ENCODE assay signal across 1 cellular context in the genomic region with DNA sequence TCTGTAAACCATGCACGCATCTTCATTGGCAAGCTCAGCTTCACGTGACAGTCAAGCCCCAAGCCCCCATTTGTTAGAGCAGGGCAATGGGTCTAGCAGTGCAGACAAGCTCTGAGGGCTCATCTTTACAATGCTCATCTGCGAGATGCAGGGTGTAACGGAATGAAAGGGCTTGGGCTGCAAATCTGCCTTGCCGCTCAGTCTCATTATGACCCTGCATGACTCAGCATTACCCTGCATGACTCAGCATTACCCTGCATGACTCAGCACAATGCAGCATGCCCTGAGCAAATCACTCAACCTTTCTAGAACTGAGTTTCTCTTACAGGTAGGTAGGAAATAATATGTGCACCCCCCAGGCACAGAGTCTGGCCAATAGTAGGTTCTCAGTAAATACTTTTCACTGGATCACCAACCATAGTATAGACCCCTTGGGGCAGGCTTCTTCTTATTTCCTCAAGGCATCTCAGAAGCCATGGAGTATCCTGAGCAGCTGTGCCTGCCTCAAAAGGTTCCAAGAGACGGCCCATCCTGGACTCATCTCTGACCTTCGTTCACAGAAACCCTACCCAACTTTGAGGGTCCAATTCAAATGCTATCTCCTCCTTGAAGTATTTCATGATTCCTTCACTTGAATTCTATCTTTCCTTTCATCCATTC.
TF ChIP-seq lines count a peak whose summit lies in the region.

No MANE protein-coding gene starts in this region.

TF ChIP-seq in K562, 482 proteins besides CTCF, POLR2A, EP300 and RAD21 (continued from another document and continues in another):
- TF ChIP-seq, protein P1, sequence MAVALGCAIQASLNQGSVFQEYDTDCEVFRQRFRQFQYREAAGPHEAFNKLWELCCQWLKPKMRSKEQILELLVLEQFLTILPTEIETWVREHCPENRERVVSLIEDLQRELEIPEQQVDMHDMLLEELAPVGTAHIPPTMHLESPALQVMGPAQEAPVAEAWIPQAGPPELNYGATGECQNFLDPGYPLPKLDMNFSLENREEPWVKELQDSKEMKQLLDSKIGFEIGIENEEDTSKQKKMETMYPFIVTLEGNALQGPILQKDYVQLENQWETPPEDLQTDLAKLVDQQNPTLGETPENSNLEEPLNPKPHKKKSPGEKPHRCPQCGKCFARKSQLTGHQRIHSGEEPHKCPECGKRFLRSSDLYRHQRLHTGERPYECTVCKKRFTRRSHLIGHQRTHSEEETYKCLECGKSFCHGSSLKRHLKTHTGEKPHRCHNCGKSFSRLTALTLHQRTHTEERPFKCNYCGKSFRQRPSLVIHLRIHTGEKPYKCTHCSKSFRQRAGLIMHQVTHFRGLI (CRISPR knock-in tag; IDR thresholded peaks at IDR 0.05) = 0 out of 2 replicates have a peak, but pooled peaks have one; percentile 3
- no peak for TF ChIP-seq MXD1 (CRISPR knock-in tag; IDR thresholded peaks at IDR 0.05; ENCODE audit: borderline replicate concordance, poor library complexity, severe bottlenecking)
- no peak for TF ChIP-seq ZNF589 (CRISPR knock-in tag; IDR thresholded peaks at IDR 0.05; ENCODE audit: low read depth)
- peak in 1 of 2 experiments; percentile 83; a peak in 2 of 4 replicates for TF ChIP-seq RCOR1 (IDR thresholded peaks at IDR 0.05; ENCODE audit: borderline replicate concordance in 1 of 2, low read depth in 2 of 2, low read length in 2 of 2)
- TF ChIP-seq FOXJ2 (tag; IDR thresholded peaks at IDR 0.05) = 0 out of 2 replicates have a peak, but pooled peaks have one; percentile 54
- TF ChIP-seq POLR2AphosphoS5 (IDR thresholded peaks at IDR 0.05; ENCODE audit: control insufficient read depth, insufficient read depth, low read depth, low read length) = no peak
- TF ChIP-seq, protein P2, sequence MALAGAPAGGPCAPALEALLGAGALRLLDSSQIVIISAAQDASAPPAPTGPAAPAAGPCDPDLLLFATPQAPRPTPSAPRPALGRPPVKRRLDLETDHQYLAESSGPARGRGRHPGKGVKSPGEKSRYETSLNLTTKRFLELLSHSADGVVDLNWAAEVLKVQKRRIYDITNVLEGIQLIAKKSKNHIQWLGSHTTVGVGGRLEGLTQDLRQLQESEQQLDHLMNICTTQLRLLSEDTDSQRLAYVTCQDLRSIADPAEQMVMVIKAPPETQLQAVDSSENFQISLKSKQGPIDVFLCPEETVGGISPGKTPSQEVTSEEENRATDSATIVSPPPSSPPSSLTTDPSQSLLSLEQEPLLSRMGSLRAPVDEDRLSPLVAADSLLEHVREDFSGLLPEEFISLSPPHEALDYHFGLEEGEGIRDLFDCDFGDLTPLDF (CRISPR knock-in tag; IDR thresholded peaks at IDR 0.05) = no peak
- TF ChIP-seq, protein P3, sequence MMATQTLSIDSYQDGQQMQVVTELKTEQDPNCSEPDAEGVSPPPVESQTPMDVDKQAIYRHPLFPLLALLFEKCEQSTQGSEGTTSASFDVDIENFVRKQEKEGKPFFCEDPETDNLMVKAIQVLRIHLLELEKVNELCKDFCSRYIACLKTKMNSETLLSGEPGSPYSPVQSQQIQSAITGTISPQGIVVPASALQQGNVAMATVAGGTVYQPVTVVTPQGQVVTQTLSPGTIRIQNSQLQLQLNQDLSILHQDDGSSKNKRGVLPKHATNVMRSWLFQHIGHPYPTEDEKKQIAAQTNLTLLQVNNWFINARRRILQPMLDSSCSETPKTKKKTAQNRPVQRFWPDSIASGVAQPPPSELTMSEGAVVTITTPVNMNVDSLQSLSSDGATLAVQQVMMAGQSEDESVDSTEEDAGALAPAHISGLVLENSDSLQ (IDR thresholded peaks at IDR 0.05) = peak; percentile 57; the same call in 1 of the 2 replicates
- peak; percentile 65; the same call in 1 of the 2 replicates for TF ChIP-seq CBX5 (IDR thresholded peaks at IDR 0.05; ENCODE audit: borderline replicate concordance, low read depth)
- 0 out of 2 replicates have a peak, but pooled peaks have one; percentile 47 for TF ChIP-seq MTA3 (IDR thresholded peaks at IDR 0.05; ENCODE audit: borderline replicate concordance)
- TF ChIP-seq NR2C1 (IDR thresholded peaks at IDR 0.05) = no peak
- peak; percentile 79 for TF ChIP-seq NR2C1 (tag; IDR thresholded peaks at IDR 0.05)
- no peak for TF ChIP-seq CCAR2 (IDR thresholded peaks at IDR 0.05; ENCODE audit: low read depth, low read length)
- TF ChIP-seq ZNF586 (CRISPR knock-in tag; conservative IDR thresholded peaks at IDR 0.05) = no peak
- TF ChIP-seq TGIF2 (CRISPR knock-in tag; IDR thresholded peaks at IDR 0.05) = no peak
- TF ChIP-seq ATF2 (CRISPR knock-in tag; IDR thresholded peaks at IDR 0.05) = no peak
- TF ChIP-seq NR2C2 (CRISPR knock-in tag; IDR thresholded peaks at IDR 0.05) = no peak
- TF ChIP-seq NR2C2 (tag; IDR thresholded peaks at IDR 0.05) = peak; percentile 64
- TF ChIP-seq AFF1 (IDR thresholded peaks at IDR 0.05; ENCODE audit: low read depth in 1 of 2, partially characterized antibody in 2 of 2) = peak in 1 of 2 experiments; percentile 40
- TF ChIP-seq NFE2L1 (tag; IDR thresholded peaks at IDR 0.05; ENCODE audit: borderline replicate concordance, low read depth) = peak; percentile 100
- TF ChIP-seq CREB3 (tag; conservative IDR thresholded peaks at IDR 0.05; ENCODE audit: low read depth) = peak; percentile 86
- TF ChIP-seq, protein P4, sequence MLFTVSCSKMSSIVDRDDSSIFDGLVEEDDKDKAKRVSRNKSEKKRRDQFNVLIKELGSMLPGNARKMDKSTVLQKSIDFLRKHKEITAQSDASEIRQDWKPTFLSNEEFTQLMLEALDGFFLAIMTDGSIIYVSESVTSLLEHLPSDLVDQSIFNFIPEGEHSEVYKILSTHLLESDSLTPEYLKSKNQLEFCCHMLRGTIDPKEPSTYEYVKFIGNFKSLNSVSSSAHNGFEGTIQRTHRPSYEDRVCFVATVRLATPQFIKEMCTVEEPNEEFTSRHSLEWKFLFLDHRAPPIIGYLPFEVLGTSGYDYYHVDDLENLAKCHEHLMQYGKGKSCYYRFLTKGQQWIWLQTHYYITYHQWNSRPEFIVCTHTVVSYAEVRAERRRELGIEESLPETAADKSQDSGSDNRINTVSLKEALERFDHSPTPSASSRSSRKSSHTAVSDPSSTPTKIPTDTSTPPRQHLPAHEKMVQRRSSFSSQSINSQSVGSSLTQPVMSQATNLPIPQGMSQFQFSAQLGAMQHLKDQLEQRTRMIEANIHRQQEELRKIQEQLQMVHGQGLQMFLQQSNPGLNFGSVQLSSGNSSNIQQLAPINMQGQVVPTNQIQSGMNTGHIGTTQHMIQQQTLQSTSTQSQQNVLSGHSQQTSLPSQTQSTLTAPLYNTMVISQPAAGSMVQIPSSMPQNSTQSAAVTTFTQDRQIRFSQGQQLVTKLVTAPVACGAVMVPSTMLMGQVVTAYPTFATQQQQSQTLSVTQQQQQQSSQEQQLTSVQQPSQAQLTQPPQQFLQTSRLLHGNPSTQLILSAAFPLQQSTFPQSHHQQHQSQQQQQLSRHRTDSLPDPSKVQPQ (CRISPR knock-in tag; IDR thresholded peaks at IDR 0.05; ENCODE audit: borderline replicate concordance) = no peak
- peak; percentile 93 for TF ChIP-seq JUNB (CRISPR knock-in tag; conservative IDR thresholded peaks at IDR 0.05)
- 0 out of 2 replicates have a peak, but pooled peaks have one; percentile 30 for TF ChIP-seq MECOM (CRISPR knock-in tag; IDR thresholded peaks at IDR 0.05)
- peak; percentile 96 for TF ChIP-seq JUND (IDR thresholded peaks at IDR 0.05; ENCODE audit: borderline replicate concordance, low read depth, low read length)
- TF ChIP-seq JUND (tag; IDR thresholded peaks at IDR 0.05; ENCODE audit: borderline replicate concordance, low read depth, low read length) = peak; percentile 98
- 0 out of 2 replicates have a peak, but pooled peaks have one; percentile 46 for TF ChIP-seq ZNF197 (CRISPR knock-in tag; IDR thresholded peaks at IDR 0.05; ENCODE audit: low read depth)
- no peak for TF ChIP-seq NBN (IDR thresholded peaks at IDR 0.05; ENCODE audit: low read depth)
- TF ChIP-seq DPF2 (IDR thresholded peaks at IDR 0.05) = peak; percentile 92
- peak; percentile 51 for TF ChIP-seq TAF9B (IDR thresholded peaks at IDR 0.05; ENCODE audit: partially characterized antibody)
- peak; percentile 61; the same call in 1 of the 2 replicates for TF ChIP-seq TEAD2 (tag; IDR thresholded peaks at IDR 0.05)
- no peak for TF ChIP-seq GTF2F1 (IDR thresholded peaks at IDR 0.05; ENCODE audit: low read depth, low read length)
- TF ChIP-seq MAFG (tag; conservative IDR thresholded peaks at IDR 0.05) = peak; percentile 100
- TF ChIP-seq TEAD4 (IDR thresholded peaks at IDR 0.05; ENCODE audit: low read length) = no peak
- no peak for TF ChIP-seq TEAD4 (CRISPR knock-in tag; IDR thresholded peaks at IDR 0.05; ENCODE audit: borderline replicate concordance)
- TF ChIP-seq, protein P5, sequence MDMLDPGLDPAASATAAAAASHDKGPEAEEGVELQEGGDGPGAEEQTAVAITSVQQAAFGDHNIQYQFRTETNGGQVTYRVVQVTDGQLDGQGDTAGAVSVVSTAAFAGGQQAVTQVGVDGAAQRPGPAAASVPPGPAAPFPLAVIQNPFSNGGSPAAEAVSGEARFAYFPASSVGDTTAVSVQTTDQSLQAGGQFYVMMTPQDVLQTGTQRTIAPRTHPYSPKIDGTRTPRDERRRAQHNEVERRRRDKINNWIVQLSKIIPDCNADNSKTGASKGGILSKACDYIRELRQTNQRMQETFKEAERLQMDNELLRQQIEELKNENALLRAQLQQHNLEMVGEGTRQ (CRISPR knock-in tag; IDR thresholded peaks at IDR 0.05) = peak; percentile 75
- peak; percentile 100 for TF ChIP-seq MAFF (IDR thresholded peaks at IDR 0.05; ENCODE audit: low read length)
- 0 out of 2 replicates have a peak, but pooled peaks have one; percentile 31 for TF ChIP-seq ETV1 (tag; conservative IDR thresholded peaks at IDR 0.05; ENCODE audit: low read depth)
- peak; percentile 89 for TF ChIP-seq SMARCA4 (IDR thresholded peaks at IDR 0.05)
- TF ChIP-seq MED1 (CRISPR knock-in tag; IDR thresholded peaks at IDR 0.05; ENCODE audit: borderline replicate concordance) = no peak
- no peak for TF ChIP-seq RBM34 (IDR thresholded peaks at IDR 0.05; ENCODE audit: borderline replicate concordance, insufficient read depth, low read length)
- TF ChIP-seq ZNF444 (CRISPR knock-in tag; IDR thresholded peaks at IDR 0.05) = no peak
- TF ChIP-seq SMC3 (conservative IDR thresholded peaks at IDR 0.05; ENCODE audit: insufficient read depth, low read depth, low read length) = no peak
- TF ChIP-seq NRF1 (conservative IDR thresholded peaks at IDR 0.05 in 1 of 2, IDR thresholded peaks at IDR 0.05 in 1 of 2) = 0 out of 4 replicates have a peak, but pooled peaks of 1 of the 2 experiments have one; percentile 12
- peak; percentile 50; the same call in 1 of the 2 replicates for TF ChIP-seq ATF7 (IDR thresholded peaks at IDR 0.05)
- TF ChIP-seq, protein P6, sequence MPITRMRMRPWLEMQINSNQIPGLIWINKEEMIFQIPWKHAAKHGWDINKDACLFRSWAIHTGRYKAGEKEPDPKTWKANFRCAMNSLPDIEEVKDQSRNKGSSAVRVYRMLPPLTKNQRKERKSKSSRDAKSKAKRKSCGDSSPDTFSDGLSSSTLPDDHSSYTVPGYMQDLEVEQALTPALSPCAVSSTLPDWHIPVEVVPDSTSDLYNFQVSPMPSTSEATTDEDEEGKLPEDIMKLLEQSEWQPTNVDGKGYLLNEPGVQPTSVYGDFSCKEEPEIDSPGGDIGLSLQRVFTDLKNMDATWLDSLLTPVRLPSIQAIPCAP (CRISPR knock-in tag; IDR thresholded peaks at IDR 0.05; ENCODE audit: borderline replicate concordance) = no peak
- no peak for TF ChIP-seq ATF1 (CRISPR knock-in tag; IDR thresholded peaks at IDR 0.05)
- peak; percentile 70 for TF ChIP-seq ATF1 (tag; IDR thresholded peaks at IDR 0.05)
